1 cellular context compared by ENCODE assay signal in genomic region chr9:78004478-78005229, GRCh38.
A peak's percentile ranks its signal among the peaks of the same experiment; 100 is the strongest.
TF ChIP-seq lines count a peak whose summit lies in the region.

No MANE protein-coding gene starts in this region.

TF ChIP-seq in K562, 482 proteins besides CTCF, POLR2A, EP300 and RAD21 (continued from another document):
- TF ChIP-seq NR0B1 (IDR thresholded peaks at IDR 0.05; ENCODE audit: partially characterized antibody), result no peak
- TF ChIP-seq MTA1 (IDR thresholded peaks at IDR 0.05; ENCODE audit: borderline replicate concordance), result 0 out of 2 replicates have a peak, but pooled peaks have one; percentile 25
- no peak for TF ChIP-seq TAF15 (IDR thresholded peaks at IDR 0.05; ENCODE audit: low read depth, low read length)
- no peak for TF ChIP-seq ESRRB (CRISPR knock-in tag; IDR thresholded peaks at IDR 0.05; ENCODE audit: borderline replicate concordance)
- TF ChIP-seq RAD51 (IDR thresholded peaks at IDR 0.05; ENCODE audit: borderline replicate concordance, low read depth), result no peak
- no peak for TF ChIP-seq HDAC6 (IDR thresholded peaks at IDR 0.05; ENCODE audit: low read depth, low read length)
- TF ChIP-seq NCOA4 (IDR thresholded peaks at IDR 0.05; ENCODE audit: partially characterized antibody), result no peak
- TF ChIP-seq MITF (IDR thresholded peaks at IDR 0.05), result no peak
- TF ChIP-seq, protein P1, sequence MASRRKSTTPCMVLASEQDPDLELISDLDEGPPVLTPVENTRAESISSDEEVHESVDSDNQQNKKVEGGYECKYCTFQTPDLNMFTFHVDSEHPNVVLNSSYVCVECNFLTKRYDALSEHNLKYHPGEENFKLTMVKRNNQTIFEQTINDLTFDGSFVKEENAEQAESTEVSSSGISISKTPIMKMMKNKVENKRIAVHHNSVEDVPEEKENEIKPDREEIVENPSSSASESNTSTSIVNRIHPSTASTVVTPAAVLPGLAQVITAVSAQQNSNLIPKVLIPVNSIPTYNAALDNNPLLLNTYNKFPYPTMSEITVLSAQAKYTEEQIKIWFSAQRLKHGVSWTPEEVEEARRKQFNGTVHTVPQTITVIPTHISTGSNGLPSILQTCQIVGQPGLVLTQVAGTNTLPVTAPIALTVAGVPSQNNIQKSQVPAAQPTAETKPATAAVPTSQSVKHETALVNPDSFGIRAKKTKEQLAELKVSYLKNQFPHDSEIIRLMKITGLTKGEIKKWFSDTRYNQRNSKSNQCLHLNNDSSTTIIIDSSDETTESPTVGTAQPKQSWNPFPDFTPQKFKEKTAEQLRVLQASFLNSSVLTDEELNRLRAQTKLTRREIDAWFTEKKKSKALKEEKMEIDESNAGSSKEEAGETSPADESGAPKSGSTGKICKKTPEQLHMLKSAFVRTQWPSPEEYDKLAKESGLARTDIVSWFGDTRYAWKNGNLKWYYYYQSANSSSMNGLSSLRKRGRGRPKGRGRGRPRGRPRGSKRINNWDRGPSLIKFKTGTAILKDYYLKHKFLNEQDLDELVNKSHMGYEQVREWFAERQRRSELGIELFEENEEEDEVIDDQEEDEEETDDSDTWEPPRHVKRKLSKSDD (conservative IDR thresholded peaks at IDR 0.05; ENCODE audit: low read length), result no peak
- no peak for TF ChIP-seq MAFF (IDR thresholded peaks at IDR 0.05; ENCODE audit: low read length)
- no peak for TF ChIP-seq COPS2 (conservative IDR thresholded peaks at IDR 0.05)
- no peak for TF ChIP-seq NUFIP1 (IDR thresholded peaks at IDR 0.05; ENCODE audit: partially characterized antibody)
- no peak for TF ChIP-seq HLTF (IDR thresholded peaks at IDR 0.05)
- 0 out of 2 replicates have a peak, but pooled peaks have one; percentile 17 for TF ChIP-seq SMARCE1 (IDR thresholded peaks at IDR 0.05)
- TF ChIP-seq CBFA2T2 (conservative IDR thresholded peaks at IDR 0.05), result peak; percentile 58
- TF ChIP-seq, protein P2, sequence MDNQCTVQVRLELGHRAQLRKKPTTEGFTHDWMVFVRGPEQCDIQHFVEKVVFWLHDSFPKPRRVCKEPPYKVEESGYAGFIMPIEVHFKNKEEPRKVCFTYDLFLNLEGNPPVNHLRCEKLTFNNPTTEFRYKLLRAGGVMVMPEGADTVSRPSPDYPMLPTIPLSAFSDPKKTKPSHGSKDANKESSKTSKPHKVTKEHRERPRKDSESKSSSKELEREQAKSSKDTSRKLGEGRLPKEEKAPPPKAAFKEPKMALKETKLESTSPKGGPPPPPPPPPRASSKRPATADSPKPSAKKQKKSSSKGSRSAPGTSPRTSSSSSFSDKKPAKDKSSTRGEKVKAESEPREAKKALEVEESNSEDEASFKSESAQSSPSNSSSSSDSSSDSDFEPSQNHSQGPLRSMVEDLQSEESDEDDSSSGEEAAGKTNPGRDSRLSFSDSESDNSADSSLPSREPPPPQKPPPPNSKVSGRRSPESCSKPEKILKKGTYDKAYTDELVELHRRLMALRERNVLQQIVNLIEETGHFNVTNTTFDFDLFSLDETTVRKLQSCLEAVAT (IDR thresholded peaks at IDR 0.05), result no peak
- no peak for TF ChIP-seq MCM7 (IDR thresholded peaks at IDR 0.05)
- 0 out of 2 replicates have a peak, but pooled peaks have one; percentile 10 for TF ChIP-seq FOSL1 (tag; conservative IDR thresholded peaks at IDR 0.05)
- TF ChIP-seq MEIS2 (IDR thresholded peaks at IDR 0.05; ENCODE audit: partially characterized antibody), result peak; percentile 8
- 0 out of 2 replicates have a peak, but pooled peaks have one; percentile 38 for TF ChIP-seq NCOA1 (IDR thresholded peaks at IDR 0.05; ENCODE audit: low read depth)
- no peak for TF ChIP-seq ARNT (IDR thresholded peaks at IDR 0.05)
- no peak for TF ChIP-seq CHD4 (IDR thresholded peaks at IDR 0.05; ENCODE audit: insufficient read depth, insufficient replicate concordance, low read depth, low read length, poor library complexity, severe bottlenecking)
- no peak for TF ChIP-seq NR2C1 (IDR thresholded peaks at IDR 0.05)
- TF ChIP-seq NR2C1 (tag; IDR thresholded peaks at IDR 0.05), result no peak
- TF ChIP-seq, protein P3, sequence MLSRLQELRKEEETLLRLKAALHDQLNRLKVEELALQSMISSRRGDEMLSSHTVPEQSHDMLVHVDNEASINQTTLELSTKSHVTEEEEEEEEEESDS (CRISPR knock-in tag; IDR thresholded peaks at IDR 0.05), result no peak
- TF ChIP-seq HNRNPL (IDR thresholded peaks at IDR 0.05; ENCODE audit: low read depth, low read length), result no peak
- 0 out of 2 replicates have a peak, but pooled peaks have one; percentile 26 for TF ChIP-seq CEBPG (CRISPR knock-in tag; IDR thresholded peaks at IDR 0.05)
- no peak; a peak in 1 of 4 replicates for TF ChIP-seq CEBPG (tag; conservative IDR thresholded peaks at IDR 0.05 in 1 of 2, IDR thresholded peaks at IDR 0.05 in 1 of 2)
- TF ChIP-seq LCOR (CRISPR knock-in tag; IDR thresholded peaks at IDR 0.05), result peak; percentile 42; the same call in 1 of the 2 replicates
- TF ChIP-seq PML (IDR thresholded peaks at IDR 0.05; ENCODE audit: low read length), result peak; percentile 41; the same call in 1 of the 2 replicates
- no peak for TF ChIP-seq GTF2E2 (tag; IDR thresholded peaks at IDR 0.05)
- TF ChIP-seq BRF1 (IDR thresholded peaks at IDR 0.05; ENCODE audit: borderline replicate concordance, extremely low read depth, insufficient read length), result no peak
- TF ChIP-seq HES1 (IDR thresholded peaks at IDR 0.05; ENCODE audit: low read depth), result no peak
- TF ChIP-seq, protein P4, sequence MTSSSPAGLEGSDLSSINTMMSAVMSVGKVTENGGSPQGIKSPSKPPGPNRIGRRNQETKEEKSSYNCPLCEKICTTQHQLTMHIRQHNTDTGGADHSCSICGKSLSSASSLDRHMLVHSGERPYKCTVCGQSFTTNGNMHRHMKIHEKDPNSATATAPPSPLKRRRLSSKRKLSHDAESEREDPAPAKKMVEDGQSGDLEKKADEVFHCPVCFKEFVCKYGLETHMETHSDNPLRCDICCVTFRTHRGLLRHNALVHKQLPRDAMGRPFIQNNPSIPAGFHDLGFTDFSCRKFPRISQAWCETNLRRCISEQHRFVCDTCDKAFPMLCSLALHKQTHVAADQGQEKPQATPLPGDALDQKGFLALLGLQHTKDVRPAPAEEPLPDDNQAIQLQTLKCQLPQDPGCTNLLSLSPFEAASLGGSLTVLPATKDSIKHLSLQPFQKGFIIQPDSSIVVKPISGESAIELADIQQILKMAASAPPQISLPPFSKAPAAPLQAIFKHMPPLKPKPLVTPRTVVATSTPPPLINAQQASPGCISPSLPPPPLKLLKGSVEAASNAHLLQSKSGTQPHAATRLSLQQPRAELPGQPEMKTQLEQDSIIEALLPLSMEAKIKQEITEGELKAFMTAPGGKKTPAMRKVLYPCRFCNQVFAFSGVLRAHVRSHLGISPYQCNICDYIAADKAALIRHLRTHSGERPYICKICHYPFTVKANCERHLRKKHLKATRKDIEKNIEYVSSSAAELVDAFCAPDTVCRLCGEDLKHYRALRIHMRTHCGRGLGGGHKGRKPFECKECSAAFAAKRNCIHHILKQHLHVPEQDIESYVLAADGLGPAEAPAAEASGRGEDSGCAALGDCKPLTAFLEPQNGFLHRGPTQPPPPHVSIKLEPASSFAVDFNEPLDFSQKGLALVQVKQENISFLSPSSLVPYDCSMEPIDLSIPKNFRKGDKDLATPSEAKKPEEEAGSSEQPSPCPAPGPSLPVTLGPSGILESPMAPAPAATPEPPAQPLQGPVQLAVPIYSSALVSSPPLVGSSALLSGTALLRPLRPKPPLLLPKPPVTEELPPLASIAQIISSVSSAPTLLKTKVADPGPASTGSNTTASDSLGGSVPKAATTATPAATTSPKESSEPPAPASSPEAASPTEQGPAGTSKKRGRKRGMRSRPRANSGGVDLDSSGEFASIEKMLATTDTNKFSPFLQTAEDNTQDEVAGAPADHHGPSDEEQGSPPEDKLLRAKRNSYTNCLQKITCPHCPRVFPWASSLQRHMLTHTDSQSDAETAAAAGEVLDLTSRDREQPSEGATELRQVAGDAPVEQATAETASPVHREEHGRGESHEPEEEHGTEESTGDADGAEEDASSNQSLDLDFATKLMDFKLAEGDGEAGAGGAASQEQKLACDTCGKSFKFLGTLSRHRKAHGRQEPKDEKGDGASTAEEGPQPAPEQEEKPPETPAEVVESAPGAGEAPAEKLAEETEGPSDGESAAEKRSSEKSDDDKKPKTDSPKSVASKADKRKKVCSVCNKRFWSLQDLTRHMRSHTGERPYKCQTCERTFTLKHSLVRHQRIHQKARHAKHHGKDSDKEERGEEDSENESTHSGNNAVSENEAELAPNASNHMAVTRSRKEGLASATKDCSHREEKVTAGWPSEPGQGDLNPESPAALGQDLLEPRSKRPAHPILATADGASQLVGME (CRISPR knock-in tag; IDR thresholded peaks at IDR 0.05), result no peak
- TF ChIP-seq DACH1 (IDR thresholded peaks at IDR 0.05; ENCODE audit: partially characterized antibody), result peak; percentile 33
- TF ChIP-seq TBL1XR1 (IDR thresholded peaks at IDR 0.05; ENCODE audit: low read length in 2 of 2), result peak in 1 of 2 experiments; percentile 39; a peak in 1 of 4 replicates
- TF ChIP-seq ZNF274 (IDR thresholded peaks at IDR 0.05; ENCODE audit: borderline replicate concordance, low read depth, low read length), result no peak
- TF ChIP-seq SRSF9 (IDR thresholded peaks at IDR 0.05; ENCODE audit: borderline replicate concordance, low read depth, low read length), result no peak
